ENCODE assay signal across 8 cellular contexts in genomic region chr21:35932232-35932911, GRCh38.
A peak's percentile ranks its signal among the peaks of the same experiment; 100 is the strongest.
DNase-seq lines count a peak whose midpoint lies in the region; ATAC-seq and TF ChIP-seq lines count a peak whose summit lies in the region.

No MANE protein-coding gene starts in this region.

- no peak overlapping the region for H3K4me3 ChIP-seq in muscle layer of duodenum (ENCODE audit: low read depth in 1 of 2, low read length in 2 of 2)

- DNase-seq in C1 segment of cervical spinal cord (lab: John Stamatoyannopoulos, UW): peak in 8 of 14 donors; percentile 6 to 58 (median 24)
- peak; percentile 92 for DNase-seq in RPMI7951 (ENCODE audit: low read depth)
- peak; percentile 63 for DNase-seq in dedifferentiated amniotic fluid mesenchymal stem cell (ENCODE audit: extremely low spot score)
- DNase-seq in NCI-H446 (lab: John Stamatoyannopoulos, UW): no peak
- DNase-seq in WTC11 (ENCODE audit: low spot score): no peak

- H3K9me3 ChIP-seq in muscle layer of duodenum (ENCODE audit: control insufficient read depth in 1 of 2, low read length in 2 of 2): no peaks in the 10 kb centered on the region

- no peaks in the 10 kb centered on the region for H3K27me3 Mint-ChIP-seq in WTC11 (ENCODE audit: low read depth)

- no peak for TF ChIP-seq CTCF in WTC11 (IDR thresholded peaks at IDR 0.05)

- POLR2A ChIA-PET in WTC11 (lab: Charles Lee): no interaction called here

- no peaks in the 10 kb centered on the region for H3K4me1 Mint-ChIP-seq in WTC11

- H3K4me1 ChIP-seq in muscle layer of duodenum (ENCODE audit: control insufficient read depth in 1 of 2, insufficient read depth in 2 of 2, low read length in 2 of 2): peaks cover 3 to 12% of the 10 kb centered on the region in 2 donors

- H3K27me3 ChIP-seq in muscle layer of duodenum (ENCODE audit: low read depth, low read length): no peaks in the 10 kb centered on the region

- H3K36me3 ChIP-seq in muscle layer of duodenum (ENCODE audit: control insufficient read depth in 1 of 2, insufficient read depth in 2 of 2, low read length in 2 of 2): no peaks in the 10 kb centered on the region

- CTCF ChIA-PET in WTC11 (lab: Charles Lee): interaction anchor here (0.7 to 2.0 kb wide), 5 partner anchors 58 to 1043 kb away, joined by 3 to 6 read pairs (median 5); no protein-coding TSS in a partner anchor

- no peak overlapping the region for H3K4me3 Mint-ChIP-seq in WTC11

- H3K9me3 Mint-ChIP-seq in WTC11: no peaks in the 10 kb centered on the region

- no peaks in the 10 kb centered on the region for H3K36me3 Mint-ChIP-seq in WTC11

- peak overlapping the region; percentile 55 for H3K27ac ChIP-seq in muscle layer of duodenum (ENCODE audit: low read length)

- H3K27ac Mint-ChIP-seq in WTC11: no peak overlapping the region

- ATAC-seq in GM18867 (IDR thresholded peaks at IDR 0.05; ENCODE audit: unreplicated experiment) (peak; percentile 93), HG03196 (IDR thresholded peaks at IDR 0.05; ENCODE audit: unreplicated experiment) (peak; percentile 72), WTC11 (no peak)

TF ChIP-seq in WTC11, 78 proteins besides CTCF, POLR2A, EP300 and RAD21 (continues in another document):
- TF ChIP-seq ZMAT4 (CRISPR knock-in tag; IDR thresholded peaks at IDR 0.05) (no peak), ZNF138 (CRISPR knock-in tag; conservative IDR thresholded peaks at IDR 0.05) (no peak), PRDM15 (CRISPR knock-in tag; IDR thresholded peaks at IDR 0.05) (no peak), ERG (CRISPR knock-in tag; IDR thresholded peaks at IDR 0.05) (no peak), ARID4B (CRISPR knock-in tag; IDR thresholded peaks at IDR 0.05; ENCODE audit: borderline replicate concordance) (no peak), NR3C1 (CRISPR knock-in tag; conservative IDR thresholded peaks at IDR 0.05; ENCODE audit: low read depth) (no peak), ZNF281 (CRISPR knock-in tag; IDR thresholded peaks at IDR 0.05) (no peak), PREB (CRISPR knock-in tag; IDR thresholded peaks at IDR 0.05; ENCODE audit: borderline replicate concordance) (no peak), ZNF263 (CRISPR knock-in tag; IDR thresholded peaks at IDR 0.05; ENCODE audit: low read depth) (no peak)

Comparison
In these comparisons a context has a peak if more than half of its experiments do, and no peak if none do; other contexts are left out.
1. DNase-seq: peak in C1 segment of cervical spinal cord (8 of 14), RPMI7951 (single experiment) and dedifferentiated amniotic fluid mesenchymal stem cell (single experiment); none in NCI-H446 (0 of 2) and WTC11 (single experiment).